ENCODE assay signal across 15 cellular contexts in genomic region chr17:30393911-30394867, GRCh38.
"Had no signal": no experiment of that assay in that cellular context is flagged by ENCODE, and none has a peak within 500 bp of the region (broad histone marks: within the 10 kb centered on the region; RNA-seq: fewer than 3 reads in every experiment).

No MANE protein-coding gene starts in this region.

- H3K36me3 ChIP-seq: ovary had no signal

- H3K4me3 Mint-ChIP-seq: neural crest cell; stimulated activated naive CD8-positive, alpha-beta T cell treated with anti-CD3 and anti-CD28 coated beads, Interleukin-15, amount 100 ng/mL, for 72 hours had no signal

- H3K9me3 ChIP-seq: gastroesophageal sphincter, left lung, ovary had no signal

- DNase-seq: activated CD4-positive, alpha-beta T cell treated with anti-CD3 and anti-CD28 coated beads, Interleukin-2, amount 50 U/mL, for 4 hours; activated T-cell treated with anti-CD3 and anti-CD28 coated beads, Interleukin-2, amount 50 U/mL, for 1 hour; amygdala; effector memory CD4-positive, alpha-beta T cell; left lung; ovary; stimulated activated CD4-positive, alpha-beta T cell treated with anti-CD3 and anti-CD28 coated beads, Interleukin-4, amount 100 ng/mL, for 1 hour; stimulated activated CD8-positive, alpha-beta memory T cell treated with anti-CD3 and anti-CD28 coated beads, Interleukin-4, amount 100 ng/mL, for 48 hours; stimulated activated naive CD8-positive, alpha-beta T cell treated with anti-CD3 and anti-CD28 coated beads, Interleukin-15, amount 100 ng/mL, for 72 hours had no signal

- H3K27me3 Mint-ChIP-seq: stimulated activated naive CD8-positive, alpha-beta T cell treated with anti-CD3 and anti-CD28 coated beads, Interleukin-15, amount 100 ng/mL, for 72 hours had no signal

- H3K27ac Mint-ChIP-seq: activated naive CD4-positive, alpha-beta T cell treated with anti-CD3 and anti-CD28 coated beads, Interleukin-2, amount 50 U/mL, for 72 hours; stimulated activated naive CD8-positive, alpha-beta T cell treated with anti-CD3 and anti-CD28 coated beads, Interleukin-15, amount 100 ng/mL, for 72 hours had no signal

- ATAC-seq: activated CD4-positive, CD25-positive, alpha-beta regulatory T cell treated with anti-CD3 and anti-CD28 coated beads, Interleukin-2, amount 50 U/mL, for 24 hours; activated naive CD4-positive, alpha-beta T cell treated with anti-CD3 and anti-CD28 coated beads, Interleukin-2, amount 50 U/mL, for 72 hours; gastroesophageal sphincter; left lung; stimulated activated naive CD8-positive, alpha-beta T cell treated with anti-CD3 and anti-CD28 coated beads, Interleukin-15, amount 100 ng/mL, for 72 hours had no signal

- H3K27me3 ChIP-seq: gastroesophageal sphincter, left lung, ovary had no signal

- H3K27ac ChIP-seq: epithelial cell of prostate, gastroesophageal sphincter, left lung, ovary had no signal

- H3K4me1 Mint-ChIP-seq: neural crest cell had no signal

- H3K9me3 Mint-ChIP-seq: activated naive CD4-positive, alpha-beta T cell treated with anti-CD3 and anti-CD28 coated beads, Interleukin-2, amount 50 U/mL, for 72 hours; brain; neural crest cell; stimulated activated naive CD8-positive, alpha-beta T cell treated with anti-CD3 and anti-CD28 coated beads, Interleukin-15, amount 100 ng/mL, for 72 hours had no signal

- H3K4me3 ChIP-seq: gastroesophageal sphincter, left lung, ovary had no signal
